Comparison of ENCODE assay signal across 1 cellular context in the genomic region with DNA sequence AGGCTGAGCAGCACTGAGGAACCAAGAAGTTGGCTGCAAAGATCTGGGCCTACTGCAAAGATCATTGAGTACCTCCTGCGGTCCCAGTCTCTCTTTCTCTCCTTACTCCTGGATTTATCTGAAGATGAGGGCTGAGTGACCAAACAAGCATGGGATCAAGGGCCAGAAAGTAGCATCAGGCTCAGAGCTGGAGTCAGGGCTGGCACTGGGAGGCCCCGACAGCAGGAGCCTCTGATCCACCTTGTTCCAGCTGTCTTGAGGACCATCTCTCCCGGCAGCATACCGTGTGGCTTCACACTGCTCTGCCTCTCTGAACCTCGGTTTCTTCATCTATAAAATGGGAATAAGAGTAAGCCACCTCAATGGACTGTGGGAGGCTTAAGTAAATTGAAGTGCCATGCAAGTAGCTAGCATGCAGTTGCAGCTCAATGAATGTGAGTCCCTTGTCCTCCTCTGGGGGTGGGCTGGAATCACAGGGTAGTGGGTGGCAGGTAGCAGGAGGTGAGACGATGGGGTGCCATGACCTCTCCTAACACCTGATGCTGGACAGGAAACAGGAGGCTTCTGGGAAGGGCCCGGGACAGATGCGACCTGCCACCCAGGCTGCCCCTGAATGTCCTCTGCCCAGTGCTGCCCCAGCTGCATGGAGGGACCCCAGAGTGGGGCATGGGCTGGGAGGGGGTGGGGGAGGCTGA.
TF ChIP-seq lines count a peak whose summit lies in the region.

No MANE protein-coding gene starts in this region.

TF ChIP-seq in IMR-90, 13 proteins besides CTCF, POLR2A, EP300 and RAD21:
- TF ChIP-seq, protein P1, sequence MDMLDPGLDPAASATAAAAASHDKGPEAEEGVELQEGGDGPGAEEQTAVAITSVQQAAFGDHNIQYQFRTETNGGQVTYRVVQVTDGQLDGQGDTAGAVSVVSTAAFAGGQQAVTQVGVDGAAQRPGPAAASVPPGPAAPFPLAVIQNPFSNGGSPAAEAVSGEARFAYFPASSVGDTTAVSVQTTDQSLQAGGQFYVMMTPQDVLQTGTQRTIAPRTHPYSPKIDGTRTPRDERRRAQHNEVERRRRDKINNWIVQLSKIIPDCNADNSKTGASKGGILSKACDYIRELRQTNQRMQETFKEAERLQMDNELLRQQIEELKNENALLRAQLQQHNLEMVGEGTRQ (IDR thresholded peaks at IDR 0.05; ENCODE audit: low read depth, low read length) = no peak
- TF ChIP-seq, protein P2, sequence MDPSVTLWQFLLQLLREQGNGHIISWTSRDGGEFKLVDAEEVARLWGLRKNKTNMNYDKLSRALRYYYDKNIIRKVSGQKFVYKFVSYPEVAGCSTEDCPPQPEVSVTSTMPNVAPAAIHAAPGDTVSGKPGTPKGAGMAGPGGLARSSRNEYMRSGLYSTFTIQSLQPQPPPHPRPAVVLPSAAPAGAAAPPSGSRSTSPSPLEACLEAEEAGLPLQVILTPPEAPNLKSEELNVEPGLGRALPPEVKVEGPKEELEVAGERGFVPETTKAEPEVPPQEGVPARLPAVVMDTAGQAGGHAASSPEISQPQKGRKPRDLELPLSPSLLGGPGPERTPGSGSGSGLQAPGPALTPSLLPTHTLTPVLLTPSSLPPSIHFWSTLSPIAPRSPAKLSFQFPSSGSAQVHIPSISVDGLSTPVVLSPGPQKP (IDR thresholded peaks at IDR 0.05; ENCODE audit: borderline replicate concordance, low read depth, low read length) = no peak
- TF ChIP-seq NFE2L2 (IDR thresholded peaks at IDR 0.05; ENCODE audit: low read depth, low read length) = no peak
- TF ChIP-seq MAZ (IDR thresholded peaks at IDR 0.05; ENCODE audit: borderline replicate concordance, low read depth, low read length) = no peak
- no peak for TF ChIP-seq FOS (IDR thresholded peaks at IDR 0.05; ENCODE audit: low read depth, low read length)
- no peak for TF ChIP-seq MXI1 (IDR thresholded peaks at IDR 0.05; ENCODE audit: borderline replicate concordance, low read depth, low read length)
- TF ChIP-seq CHD1 (IDR thresholded peaks at IDR 0.05; ENCODE audit: low read depth, low read length) = no peak
- TF ChIP-seq CEBPB (IDR thresholded peaks at IDR 0.05; ENCODE audit: low read depth, low read length) = no peak
- no peak for TF ChIP-seq RCOR1 (IDR thresholded peaks at IDR 0.05; ENCODE audit: insufficient replicate concordance, low read length)
- no peak for TF ChIP-seq RFX5 (IDR thresholded peaks at IDR 0.05; ENCODE audit: low read depth, low read length)
- TF ChIP-seq BHLHE40 (IDR thresholded peaks at IDR 0.05; ENCODE audit: low read depth, low read length) = no peak
- no peak for TF ChIP-seq SMC3 (IDR thresholded peaks at IDR 0.05; ENCODE audit: low read depth, low read length)
- TF ChIP-seq MAFK (IDR thresholded peaks at IDR 0.05; ENCODE audit: low read depth, low read length) = no peak
TF ChIP-seq in IMR-90: peak in this region for 0.
